ENCODE assay signal across 2 cellular contexts in the genomic region with DNA sequence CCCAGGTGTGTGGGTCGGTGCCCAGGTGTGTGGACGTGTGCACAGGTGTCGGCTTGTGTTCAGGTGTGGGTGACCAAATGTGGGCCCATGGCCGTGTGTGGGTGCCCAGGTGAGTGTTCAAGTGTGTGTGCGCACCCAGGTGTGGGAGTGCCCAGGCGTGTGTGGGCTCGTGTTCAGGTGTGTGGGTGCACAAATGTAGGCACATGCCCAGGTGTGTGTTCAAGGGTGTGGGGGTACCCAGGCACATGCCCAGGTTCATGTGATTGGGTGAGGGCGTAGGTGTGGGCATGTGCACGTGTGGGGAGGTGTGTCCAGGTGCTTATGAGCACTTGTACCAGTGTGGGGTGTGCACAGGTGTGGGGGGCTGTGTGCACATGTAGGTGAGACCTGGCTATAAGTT.
A peak's percentile ranks its signal among the peaks of the same experiment; 100 is the strongest.
TF ChIP-seq lines count a peak whose summit lies in the region.

No MANE protein-coding gene starts in this region.

TF ChIP-seq in HepG2, 621 proteins besides CTCF, POLR2A, EP300 and RAD21:
- TF ChIP-seq HOXD1 (CRISPR knock-in tag; IDR thresholded peaks at IDR 0.05) (no peak), ZNF501 (CRISPR knock-in tag; IDR thresholded peaks at IDR 0.05) (no peak)
- TF ChIP-seq, protein P1, sequence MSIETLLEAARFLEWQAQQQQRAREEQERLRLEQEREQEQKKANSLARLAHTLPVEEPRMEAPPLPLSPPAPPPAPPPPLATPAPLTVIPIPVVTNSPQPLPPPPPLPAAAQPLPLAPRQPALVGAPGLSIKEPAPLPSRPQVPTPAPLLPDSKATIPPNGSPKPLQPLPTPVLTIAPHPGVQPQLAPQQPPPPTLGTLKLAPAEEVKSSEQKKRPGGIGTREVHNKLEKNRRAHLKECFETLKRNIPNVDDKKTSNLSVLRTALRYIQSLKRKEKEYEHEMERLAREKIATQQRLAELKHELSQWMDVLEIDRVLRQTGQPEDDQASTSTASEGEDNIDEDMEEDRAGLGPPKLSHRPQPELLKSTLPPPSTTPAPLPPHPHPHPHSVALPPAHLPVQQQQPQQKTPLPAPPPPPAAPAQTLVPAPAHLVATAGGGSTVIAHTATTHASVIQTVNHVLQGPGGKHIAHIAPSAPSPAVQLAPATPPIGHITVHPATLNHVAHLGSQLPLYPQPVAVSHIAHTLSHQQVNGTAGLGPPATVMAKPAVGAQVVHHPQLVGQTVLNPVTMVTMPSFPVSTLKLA (IDR thresholded peaks at IDR 0.05), result peak; percentile 66

TF ChIP-seq in K562, 482 proteins besides CTCF, POLR2A, EP300 and RAD21:
- TF ChIP-seq, protein P2, sequence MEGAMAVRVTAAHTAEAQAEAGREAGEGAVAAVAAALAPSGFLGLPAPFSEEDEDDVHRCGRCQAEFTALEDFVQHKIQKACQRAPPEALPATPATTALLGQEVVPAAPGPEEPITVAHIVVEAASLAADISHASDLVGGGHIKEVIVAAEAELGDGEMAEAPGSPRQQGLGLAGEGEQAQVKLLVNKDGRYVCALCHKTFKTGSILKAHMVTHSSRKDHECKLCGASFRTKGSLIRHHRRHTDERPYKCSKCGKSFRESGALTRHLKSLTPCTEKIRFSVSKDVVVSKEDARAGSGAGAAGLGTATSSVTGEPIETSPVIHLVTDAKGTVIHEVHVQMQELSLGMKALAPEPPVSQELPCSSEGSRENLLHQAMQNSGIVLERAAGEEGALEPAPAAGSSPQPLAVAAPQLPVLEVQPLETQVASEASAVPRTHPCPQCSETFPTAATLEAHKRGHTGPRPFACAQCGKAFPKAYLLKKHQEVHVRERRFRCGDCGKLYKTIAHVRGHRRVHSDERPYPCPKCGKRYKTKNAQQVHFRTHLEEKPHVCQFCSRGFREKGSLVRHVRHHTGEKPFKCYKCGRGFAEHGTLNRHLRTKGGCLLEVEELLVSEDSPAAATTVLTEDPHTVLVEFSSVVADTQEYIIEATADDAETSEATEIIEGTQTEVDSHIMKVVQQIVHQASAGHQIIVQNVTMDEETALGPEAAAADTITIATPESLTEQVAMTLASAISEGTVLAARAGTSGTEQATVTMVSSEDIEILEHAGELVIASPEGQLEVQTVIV (CRISPR knock-in tag; IDR thresholded peaks at IDR 0.05; ENCODE audit: borderline replicate concordance), result no peak
- TF ChIP-seq, protein P3, sequence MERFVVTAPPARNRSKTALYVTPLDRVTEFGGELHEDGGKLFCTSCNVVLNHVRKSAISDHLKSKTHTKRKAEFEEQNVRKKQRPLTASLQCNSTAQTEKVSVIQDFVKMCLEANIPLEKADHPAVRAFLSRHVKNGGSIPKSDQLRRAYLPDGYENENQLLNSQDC (CRISPR knock-in tag; IDR thresholded peaks at IDR 0.05), result no peak
- TF ChIP-seq NFRKB (IDR thresholded peaks at IDR 0.05; ENCODE audit: low read depth), result no peak
- TF ChIP-seq ZEB2 (IDR thresholded peaks at IDR 0.05), result peak; percentile 23; the same call in 1 of the 2 replicates
- TF ChIP-seq RBM17 (IDR thresholded peaks at IDR 0.05; ENCODE audit: borderline replicate concordance, low read depth, low read length), result no peak
